Comparison of ENCODE assay signal across 8 cellular contexts in the genomic region with DNA sequence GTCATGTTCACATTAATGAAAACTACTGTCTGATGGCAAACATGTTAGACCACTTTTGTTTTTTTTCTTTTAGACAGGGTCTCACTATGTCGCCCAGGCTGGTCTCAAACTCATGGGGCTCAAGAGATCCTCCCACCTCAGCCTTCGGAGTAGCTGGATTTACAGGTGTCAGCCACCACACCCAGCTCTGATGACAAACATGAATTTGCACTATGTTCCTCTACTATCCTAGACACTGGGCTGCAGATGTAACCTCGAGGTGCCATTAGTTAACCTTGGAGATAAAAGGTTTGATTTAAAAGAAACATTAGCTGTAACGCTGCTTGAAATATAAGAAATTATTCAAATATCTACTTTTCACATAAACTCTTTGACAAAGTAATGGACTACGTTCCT. TPM values are rescaled to one million over a fixed set of nuclear protein-coding genes. Genes with fewer than 3 reads are reported as not detected.
DNase-seq lines count a peak whose midpoint lies in the region; ATAC-seq, FAIRE-seq and TF ChIP-seq lines count a peak whose summit lies in the region.

No MANE protein-coding gene starts in this region.

- H3K27ac Mint-ChIP-seq in CD8-positive, alpha-beta T cell = peak overlapping the region; percentile 93
- H3K27ac Mint-ChIP-seq in activated CD4-positive, alpha-beta memory T cell treated with anti-CD3 and anti-CD28 coated beads for 36 hours = peak overlapping the region; percentile 88
- peak overlapping the region; percentile 96 for H3K27ac Mint-ChIP-seq in mesothelial cell of epicardium

- no peaks in the 10 kb centered on the region for H3K27me3 ChIP-seq in CD8-positive, alpha-beta T cell (ENCODE audit: insufficient read depth, low read length)

- H3K36me3 Mint-ChIP-seq in CD8-positive, alpha-beta T cell = peaks cover 2% of the 10 kb centered on the region
- H3K36me3 Mint-ChIP-seq in activated CD4-positive, alpha-beta memory T cell treated with anti-CD3 and anti-CD28 coated beads for 36 hours = peaks cover 3% of the 10 kb centered on the region
- no peaks in the 10 kb centered on the region for H3K36me3 Mint-ChIP-seq in mesothelial cell of epicardium

- no peak for TF ChIP-seq POLR2A in H54 (IDR thresholded peaks at IDR 0.05; ENCODE audit: low read depth, low read length)

- peaks cover 76% of the 10 kb centered on the region for H3K4me1 ChIP-seq in CD8-positive, alpha-beta T cell (ENCODE audit: insufficient read depth, low read length)

- no peaks in the 10 kb centered on the region for H3K9me3 Mint-ChIP-seq in CD8-positive, alpha-beta T cell
- H3K9me3 Mint-ChIP-seq in activated CD4-positive, alpha-beta memory T cell treated with anti-CD3 and anti-CD28 coated beads for 36 hours = no peaks in the 10 kb centered on the region
- H3K9me3 Mint-ChIP-seq in mesothelial cell of epicardium = no peaks in the 10 kb centered on the region

- no peak for FAIRE-seq in H54 (lab: Jason Lieb, UNC)

- DNase-seq in CD8-positive, alpha-beta T cell = no peak
- no peak for DNase-seq in activated CD4-positive, alpha-beta memory T cell treated with anti-CD3 and anti-CD28 coated beads for 36 hours
- DNase-seq in mesothelial cell of epicardium (ENCODE audit: low spot score in 2 of 2, unreplicated experiment in 2 of 2) (no peak), H54 (ENCODE audit: insufficient read length, low spot score) (no peak), NCI-H146 (lab: John Stamatoyannopoulos, UW) (no peak), GOT3 (lab: John Stamatoyannopoulos, UW) (no peak)

- H3K4me1 Mint-ChIP-seq in CD8-positive, alpha-beta T cell (ENCODE audit: low read depth) = peaks cover 88% of the 10 kb centered on the region
- H3K4me1 Mint-ChIP-seq in activated CD4-positive, alpha-beta memory T cell treated with anti-CD3 and anti-CD28 coated beads for 36 hours (ENCODE audit: low read depth) = peaks cover 79% of the 10 kb centered on the region
- peaks cover 54% of the 10 kb centered on the region for H3K4me1 Mint-ChIP-seq in mesothelial cell of epicardium

- ATAC-seq in CD8-positive, alpha-beta T cell = no peak
- peak; percentile 17 for ATAC-seq in GM21825 (IDR thresholded peaks at IDR 0.05; ENCODE audit: unreplicated experiment)
- no peak for ATAC-seq in HG02970 (IDR thresholded peaks at IDR 0.05; ENCODE audit: low FRiP score, unreplicated experiment)

- no peaks in the 10 kb centered on the region for H3K9me3 ChIP-seq in CD8-positive, alpha-beta T cell (ENCODE audit: low read length)

- peak overlapping the region; percentile 26 for H3K4me3 ChIP-seq in CD8-positive, alpha-beta T cell (ENCODE audit: low read depth, low read length)

- peak overlapping the region; percentile 77 for H3K4me3 Mint-ChIP-seq in CD8-positive, alpha-beta T cell
- peak overlapping the region; percentile 70 for H3K4me3 Mint-ChIP-seq in activated CD4-positive, alpha-beta memory T cell treated with anti-CD3 and anti-CD28 coated beads for 36 hours
- H3K4me3 Mint-ChIP-seq in mesothelial cell of epicardium = no peak overlapping the region

- intact Hi-C loops in CD8-positive, alpha-beta T cell (cut with DNase I, micrococcal nuclease) = loop anchor here (1.0 to 5.0 kb wide), 2 partner anchors 8 to 499 kb away; partner anchors contain the start of gene VPS37B (in 1 of the 2)
- intact Hi-C loops in activated CD4-positive, alpha-beta memory T cell treated with anti-CD3 and anti-CD28 coated beads for 36 hours (cut with micrococcal nuclease) = loop anchor here (1.0 to 10.0 kb wide), 7 partner anchors 10 to 827 kb away; partner anchors contain the start of genes ATP6V0A2, MPHOSPH9, MTRFR and OGFOD2

- no peaks in the 10 kb centered on the region for H3K27me3 Mint-ChIP-seq in CD8-positive, alpha-beta T cell (ENCODE audit: low read depth)
- peaks cover 5% of the 10 kb centered on the region for H3K27me3 Mint-ChIP-seq in activated CD4-positive, alpha-beta memory T cell treated with anti-CD3 and anti-CD28 coated beads for 36 hours
- H3K27me3 Mint-ChIP-seq in mesothelial cell of epicardium (ENCODE audit: low read depth) = no peaks in the 10 kb centered on the region

- CTCF ChIA-PET in CD8-positive, alpha-beta T cell (lab: Charles Lee) = interaction anchor here (0.7 to 4.1 kb wide), 6 partner anchors 11 to 350 kb away, joined by 3 to 20 read pairs (median 6); no protein-coding TSS in a partner anchor
- CTCF ChIA-PET in activated CD4-positive, alpha-beta memory T cell treated with anti-CD3 and anti-CD28 coated beads for 36 hours (lab: Charles Lee) = interaction anchor here (1.0 to 2.5 kb wide), 5 partner anchors 10 to 94 kb away, joined by 3 to 15 read pairs (median 5); no protein-coding TSS in a partner anchor

- H3K36me3 ChIP-seq in CD8-positive, alpha-beta T cell (ENCODE audit: insufficient read depth, low read length) = no peaks in the 10 kb centered on the region

- POLR2A ChIA-PET in CD8-positive, alpha-beta T cell (lab: Charles Lee) = interaction anchor here (1.2 to 2.2 kb wide), 4 partner anchors 8 to 345 kb away, joined by 4 to 21 read pairs (median 8); partner anchors contain the start of genes MPHOSPH9 and MTRFR
- POLR2A ChIA-PET in activated CD4-positive, alpha-beta memory T cell treated with anti-CD3 and anti-CD28 coated beads for 36 hours (lab: Charles Lee) = interaction anchor here (0.7 to 1.2 kb wide), 5 partner anchors 9 to 335 kb away, joined by 3 to 4 read pairs (median 3); no protein-coding TSS in a partner anchor

- TF ChIP-seq CTCF in CD8-positive, alpha-beta T cell (IDR thresholded peaks at IDR 0.05) = no peak
- no peak for TF ChIP-seq CTCF in mesothelial cell of epicardium (IDR thresholded peaks at IDR 0.05; ENCODE audit: unreplicated experiment)

- peak overlapping the region; percentile 63 for H3K27ac ChIP-seq in CD8-positive, alpha-beta T cell (ENCODE audit: low read depth, low read length)

RNA-seq across cellular contexts. Expression of gene VPS37B, which starts 8.1 kb away (rescaled TPM):
- total RNA-seq in CD8-positive, alpha-beta T cell = 100 to 1,000 TPM; 145 to 148 TPM
- total RNA-seq in activated CD4-positive, alpha-beta memory T cell treated with anti-CD3 and anti-CD28 coated beads for 36 hours = 10 to 100 TPM in 1 of 2 experiments, 1 to 10 TPM in 1; 10.0 to 10.4 TPM
- 28.1 to 29.1 TPM (median 29.0 TPM) in 3 replicates for total RNA-seq in mesothelial cell of epicardium

RNA-seq across cellular contexts. Expression of gene HIP1R, which starts 52.6 kb away (rescaled TPM):
- total RNA-seq in CD8-positive, alpha-beta T cell = 100 to 1,000 TPM; 258 to 277 TPM
- total RNA-seq in activated CD4-positive, alpha-beta memory T cell treated with anti-CD3 and anti-CD28 coated beads for 36 hours = 10 to 100 TPM; 19.3 to 22.2 TPM
- 37.6 to 44.2 TPM (median 40.9 TPM) in 3 replicates for total RNA-seq in mesothelial cell of epicardium
